ENCODE assay signal across 16 cellular contexts in the genomic region with DNA sequence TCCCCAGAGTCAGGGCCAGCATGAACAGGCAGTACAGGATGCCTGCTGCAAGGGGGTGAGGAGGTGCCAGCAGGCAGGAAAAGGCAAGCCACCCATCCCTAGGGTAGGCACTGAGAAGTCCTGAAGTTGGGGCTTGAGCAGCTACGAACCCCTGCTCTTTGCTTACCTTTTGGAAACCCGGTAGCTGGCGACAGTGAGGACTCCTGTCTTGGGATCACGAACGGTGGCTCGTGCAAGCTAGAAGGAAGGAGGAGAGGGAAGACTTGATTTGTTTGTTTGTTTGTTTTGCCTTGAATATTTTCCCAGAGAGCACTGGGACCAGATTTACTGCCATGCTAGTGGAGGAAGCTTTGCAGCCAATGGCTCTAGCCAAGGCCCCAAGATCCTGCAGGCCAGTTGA. TPM values are rescaled to one million over a fixed set of nuclear protein-coding genes. Genes with fewer than 3 reads are reported as not detected.
DNase-seq lines count a peak whose midpoint lies in the region; ATAC-seq, FAIRE-seq and TF ChIP-seq lines count a peak whose summit lies in the region.
"Had no signal": no experiment of that assay in that cellular context is flagged by ENCODE, and none has a peak within 500 bp of the region (broad histone marks: within the 10 kb centered on the region; RNA-seq: fewer than 3 reads in every experiment).

No MANE protein-coding gene starts in this region.

- H4K91ac ChIP-seq in IMR-90 (ENCODE audit: insufficient read depth, low read depth, low read length) = no peak overlapping the region

- no peak overlapping the region for H3K14ac ChIP-seq in IMR-90 (replicated peaks; ENCODE audit: low read depth, low read length)

- TF ChIP-seq POLR2A in IMR-90 (IDR thresholded peaks at IDR 0.05; ENCODE audit: low read depth, low read length) = no peak

- H3K27ac Mint-ChIP-seq in activated naive CD8-positive, alpha-beta T cell treated with anti-CD3 and anti-CD28 coated beads for 36 hours = peak overlapping the region; percentile 35
- H3K27ac Mint-ChIP-seq in activated naive CD8-positive, alpha-beta T cell treated with anti-CD3 and anti-CD28 coated beads, Interleukin-2, amount 50 U/mL, for 24 hours = no peak overlapping the region
- H3K27ac Mint-ChIP-seq in osteocyte (ENCODE audit: unreplicated experiment) = no peak overlapping the region

- peaks cover 18 to 32% of the 10 kb centered on the region in 2 experiments for H3K79me1 ChIP-seq in IMR-90 (ENCODE audit: low read depth in 1 of 2, low read length in 2 of 2)

- CTCF ChIA-PET in IMR-90 (lab: Yijun Ruan, JAX) = interaction anchor here (0.8 to 1.4 kb wide), 3 partner anchors 14 to 34 kb away, joined by 3 to 7 read pairs (median 3); no protein-coding TSS in a partner anchor

- no peak overlapping the region for H2BK5ac ChIP-seq in IMR-90 (ENCODE audit: low read depth, low read length, poor library complexity, severe bottlenecking)

- ATAC-seq in activated naive CD8-positive, alpha-beta T cell treated with anti-CD3 and anti-CD28 coated beads, Interleukin-2, amount 50 U/mL, for 24 hours = no peak
- ATAC-seq in IMR-90 (ENCODE audit: low read depth) = no peak
- no peak for ATAC-seq in GM18867 (IDR thresholded peaks at IDR 0.05; ENCODE audit: unreplicated experiment)

- BruUV-seq in IMR-90 (replicated peaks; lab: Mats Ljungman, UMichigan) = no TSS peak

- peaks cover 5% of the 10 kb centered on the region for H3K27me3 Mint-ChIP-seq in activated naive CD8-positive, alpha-beta T cell treated with anti-CD3 and anti-CD28 coated beads for 36 hours
- H3K27me3 Mint-ChIP-seq in activated naive CD8-positive, alpha-beta T cell treated with anti-CD3 and anti-CD28 coated beads, Interleukin-2, amount 50 U/mL, for 24 hours = peaks cover 2% of the 10 kb centered on the region
- H3K27me3 Mint-ChIP-seq in osteocyte (ENCODE audit: unreplicated experiment) = no peaks in the 10 kb centered on the region

- H4K5ac ChIP-seq in IMR-90 (ENCODE audit: low read depth, low read length) = no peak overlapping the region

- H3K9me1 ChIP-seq in IMR-90 (ENCODE audit: insufficient read depth, low read length) = peaks cover 31% of the 10 kb centered on the region

- H3K27me3 ChIP-seq in IMR-90 (ENCODE audit: control insufficient read depth, insufficient read depth, low read length) (no peaks in the 10 kb centered on the region), colonic mucosa (no peaks in the 10 kb centered on the region)

- no peak overlapping the region for H3K18ac ChIP-seq in IMR-90 (ENCODE audit: low read depth, low read length)

- no peak overlapping the region for H2AK9ac ChIP-seq in IMR-90 (replicated peaks; ENCODE audit: low read depth, low read length, poor library complexity)

- H3K36me3 Mint-ChIP-seq in activated naive CD8-positive, alpha-beta T cell treated with anti-CD3 and anti-CD28 coated beads for 36 hours = peaks cover 7% of the 10 kb centered on the region
- no peaks in the 10 kb centered on the region for H3K36me3 Mint-ChIP-seq in activated naive CD8-positive, alpha-beta T cell treated with anti-CD3 and anti-CD28 coated beads, Interleukin-2, amount 50 U/mL, for 24 hours (ENCODE audit: low read depth)
- peaks cover 62% of the 10 kb centered on the region for H3K36me3 Mint-ChIP-seq in osteocyte (ENCODE audit: unreplicated experiment)

- H2BK15ac ChIP-seq in IMR-90 (ENCODE audit: low read depth, low read length) = no peak overlapping the region

- WGBS in IMR-90 (ENCODE audit: extremely low coverage in 2 of 2, insufficient read length in 1 of 2), 2 experiments = no CpG with 5 or more reads among the region's 6 CpGs

- intact Hi-C loops in IMR-90 (cut with micrococcal nuclease) = no loop called here
- intact Hi-C loops in colonic mucosa (cut with DNase I) = no loop called here

- H3K9me3 Mint-ChIP-seq in activated naive CD8-positive, alpha-beta T cell treated with anti-CD3 and anti-CD28 coated beads for 36 hours = no peaks in the 10 kb centered on the region
- H3K9me3 Mint-ChIP-seq in activated naive CD8-positive, alpha-beta T cell treated with anti-CD3 and anti-CD28 coated beads, Interleukin-2, amount 50 U/mL, for 24 hours = no peaks in the 10 kb centered on the region
- no peaks in the 10 kb centered on the region for H3K9me3 Mint-ChIP-seq in osteocyte (ENCODE audit: unreplicated experiment)

- H3K23ac ChIP-seq in IMR-90 (ENCODE audit: low read depth, low read length) = no peak overlapping the region

- H3K27ac ChIP-seq in IMR-90 (ENCODE audit: insufficient read depth, low read length) (no peak overlapping the region), colonic mucosa (no peak overlapping the region)
- H3K27ac ChIP-seq: C4-2B, RWPE1 had no signal

- no peak overlapping the region for H4K8ac ChIP-seq in IMR-90 (ENCODE audit: low read depth in 2 of 2, low read length in 2 of 2)

- POLR2A ChIA-PET in IMR-90 (lab: Charles Lee; ENCODE audit: unreplicated experiment) = no interaction called here

- no peak overlapping the region for H3K9ac ChIP-seq in IMR-90 (ENCODE audit: low read depth, low read length)
- no peak overlapping the region for H3K9ac ChIP-seq in colonic mucosa (ENCODE audit: low read depth in 2 of 2, low read length in 2 of 2)

- H3K4me3 Mint-ChIP-seq in activated naive CD8-positive, alpha-beta T cell treated with anti-CD3 and anti-CD28 coated beads for 36 hours = no peak overlapping the region
- no peak overlapping the region for H3K4me3 Mint-ChIP-seq in activated naive CD8-positive, alpha-beta T cell treated with anti-CD3 and anti-CD28 coated beads, Interleukin-2, amount 50 U/mL, for 24 hours
- H3K4me3 Mint-ChIP-seq in osteocyte (ENCODE audit: unreplicated experiment) = no peak overlapping the region

- H2AK5ac ChIP-seq in IMR-90 (ENCODE audit: low read depth, low read length) = peak overlapping the region; percentile 9; the same call in 1 of the 2 replicates

- H2BK120ac ChIP-seq in IMR-90 (ENCODE audit: low read depth, low read length) = no peak overlapping the region

- in situ Hi-C loops in IMR-90 (cut with MboI; ENCODE audit: low sequenced_read_pairs) = no loop called here

- H2AFZ ChIP-seq in IMR-90 (replicated peaks; ENCODE audit: low read length, poor library complexity) = no peak overlapping the region

- DNase-seq in activated naive CD8-positive, alpha-beta T cell treated with anti-CD3 and anti-CD28 coated beads for 36 hours = no peak
- no peak for DNase-seq in activated naive CD8-positive, alpha-beta T cell treated with anti-CD3 and anti-CD28 coated beads, Interleukin-2, amount 50 U/mL, for 24 hours
- no peak for DNase-seq in IMR-90
- peak; percentile 10 for DNase-seq in colonic mucosa
- peak; percentile 56 for DNase-seq in osteocyte (ENCODE audit: extremely low spot score, unreplicated experiment)
- DNase-seq in frontal cortex (ENCODE audit: low spot score in 2 of 2) = no peak
- no peak for DNase-seq in midbrain (lab: John Stamatoyannopoulos, UW)
- DNase-seq: DMS53, NCI-H1417, NCI-H2029 treated with DMSO at 0.1 percent for 48 hours, NCI-H510A treated with DMSO at 0.1 percent for 48 hours had no signal

- H3K9me3 ChIP-seq in IMR-90 (ENCODE audit: control insufficient read depth, insufficient read depth, low read length) = no peaks in the 10 kb centered on the region
- H3K9me3 ChIP-seq in colonic mucosa = no peaks in the 10 kb centered on the region

- FAIRE-seq in frontal cortex (lab: Jason Lieb, UNC) = no peak
- FAIRE-seq: GM18507 had no signal

- H3K4me1 Mint-ChIP-seq in activated naive CD8-positive, alpha-beta T cell treated with anti-CD3 and anti-CD28 coated beads for 36 hours = peaks cover 7% of the 10 kb centered on the region
- no peaks in the 10 kb centered on the region for H3K4me1 Mint-ChIP-seq in activated naive CD8-positive, alpha-beta T cell treated with anti-CD3 and anti-CD28 coated beads, Interleukin-2, amount 50 U/mL, for 24 hours
- peaks cover 12% of the 10 kb centered on the region for H3K4me1 Mint-ChIP-seq in osteocyte (ENCODE audit: unreplicated experiment)

- TF ChIP-seq RAD21 in IMR-90 (IDR thresholded peaks at IDR 0.05; ENCODE audit: low read length) = no peak

- peaks cover 6% of the 10 kb centered on the region; the same call in 1 of the 2 replicates for H4K20me1 ChIP-seq in IMR-90 (ENCODE audit: insufficient read depth, low read length)

- H3K4ac ChIP-seq in IMR-90 (ENCODE audit: low read depth, low read length) = no peak overlapping the region

- H3K36me3 ChIP-seq in IMR-90 (ENCODE audit: control insufficient read depth, insufficient read depth, low read length) (peaks cover 64% of the 10 kb centered on the region), colonic mucosa (no peaks in the 10 kb centered on the region)

- peaks cover 5% of the 10 kb centered on the region for H3K4me1 ChIP-seq in IMR-90 (ENCODE audit: control insufficient read depth, insufficient read depth, low read length)
- no peaks in the 10 kb centered on the region for H3K4me1 ChIP-seq in colonic mucosa

- dilution Hi-C loops in IMR-90 (cut with HindIII; ENCODE audit: low sequenced_read_pairs, unreplicated experiment) = no loop called here

- H3K56ac ChIP-seq in IMR-90 (ENCODE audit: extremely low read depth, insufficient read depth, low read length) = no peak overlapping the region

- no peak overlapping the region for H2BK20ac ChIP-seq in IMR-90 (ENCODE audit: low read depth, low read length)

- TF ChIP-seq CTCF in IMR-90 (conservative IDR thresholded peaks at IDR 0.05; ENCODE audit: low read depth, low read length) (no peak), colonic mucosa (IDR thresholded peaks at IDR 0.05) (no peak), osteocyte (IDR thresholded peaks at IDR 0.05) (no peak)

- H3K4me3 ChIP-seq in IMR-90 (ENCODE audit: insufficient read depth, low read depth, low read length) (no peak overlapping the region), colonic mucosa (no peak overlapping the region)

- H3K4me2 ChIP-seq in IMR-90 (ENCODE audit: low read depth, low read length) = no peak overlapping the region

TF ChIP-seq in IMR-90, 13 proteins besides CTCF, POLR2A, EP300 and RAD21 (continues in another document):
- TF ChIP-seq BHLHE40 (IDR thresholded peaks at IDR 0.05; ENCODE audit: low read depth, low read length) (no peak), MXI1 (IDR thresholded peaks at IDR 0.05; ENCODE audit: borderline replicate concordance, low read depth, low read length) (no peak)

RNA-seq across cellular contexts. Expression of gene P4HA2, which starts 23.7 kb away (rescaled TPM):
- 1 to 10 TPM; 8.1 to 8.7 TPM for total RNA-seq in activated naive CD8-positive, alpha-beta T cell treated with anti-CD3 and anti-CD28 coated beads for 36 hours
- total RNA-seq in IMR-90 (2012; rRNA removed) (190 and 225 TPM in 2 replicates), colonic mucosa (10 to 100 TPM; 53.7 to 79.6 TPM), osteocyte (104 and 117 TPM in 2 replicates), frontal cortex (13.9 TPM)
- 184 and 186 TPM in 2 replicates for polyA plus RNA-seq in IMR-90 (2012; rRNA removed)
- polyA plus RNA-seq in IMR-90 (2012; cell fraction: cytosol; rRNA removed) = 144 and 191 TPM in 2 replicates
- 99.1 and 183 TPM in 2 replicates for polyA plus RNA-seq in IMR-90 (2012; cell fraction: nucleus; rRNA removed; ENCODE audit: low replicate concordance)

RNA-seq across cellular contexts. Expression of gene PDLIM4, which starts 53.6 kb away (rescaled TPM):
- under 1 TPM in 1 of 2 experiments, not detected in 1; 0.31 TPM for total RNA-seq in activated naive CD8-positive, alpha-beta T cell treated with anti-CD3 and anti-CD28 coated beads for 36 hours
- total RNA-seq in IMR-90 (2012; rRNA removed) (61.1 and 97.5 TPM in 2 replicates), colonic mucosa (10 to 100 TPM in 1 of 2 donors, 1 to 10 TPM in 1; 2.3 to 14.3 TPM), osteocyte (42.7 and 47.8 TPM in 2 replicates), frontal cortex (2.0 TPM)
- polyA plus RNA-seq in IMR-90 (2012; rRNA removed) = 214 and 225 TPM in 2 replicates
- 62.0 and 132 TPM in 2 replicates for polyA plus RNA-seq in IMR-90 (2012; cell fraction: cytosol; rRNA removed)
- 199 and 416 TPM in 2 replicates for polyA plus RNA-seq in IMR-90 (2012; cell fraction: nucleus; rRNA removed; ENCODE audit: low replicate concordance)
- total RNA-seq: A172 had no signal

Comparison
In these comparisons a context has a peak if more than half of its experiments do, and no peak if none do; other contexts are left out.
1. DNase-seq: peak in colonic mucosa (single experiment) and osteocyte (single experiment); none in activated naive CD8-positive, alpha-beta T cell treated with anti-CD3 and anti-CD28 coated beads for 36 hours (single experiment), activated naive CD8-positive, alpha-beta T cell treated with anti-CD3 and anti-CD28 coated beads, Interleukin-2, amount 50 U/mL, for 24 hours (single experiment), IMR-90 (single experiment), frontal cortex (0 of 2) and midbrain (single experiment).